21 cellular contexts compared by ENCODE assay signal in the genomic region with DNA sequence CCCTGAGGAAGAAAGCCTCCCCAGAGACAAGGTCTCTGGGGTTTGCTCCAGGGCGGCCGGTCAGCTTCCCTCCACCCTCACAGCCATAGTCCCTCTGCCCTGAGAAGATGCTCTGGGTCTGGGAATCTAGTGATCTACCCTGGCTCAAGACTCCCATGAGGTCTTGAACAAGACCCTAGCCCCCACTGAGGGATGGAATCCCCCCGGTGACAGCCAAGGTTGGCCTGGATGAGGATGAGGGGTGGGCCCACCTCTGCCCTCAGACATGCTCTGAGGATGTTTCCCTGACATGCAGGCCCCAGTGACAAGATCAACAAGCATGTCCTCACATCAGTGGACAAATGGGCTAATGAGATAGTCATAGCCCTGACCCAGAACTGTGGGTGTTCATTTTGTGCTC.
DNase-seq lines count a peak whose midpoint lies in the region; ATAC-seq, FAIRE-seq and TF ChIP-seq lines count a peak whose summit lies in the region.
"Had no signal": no experiment of that assay in that cellular context is flagged by ENCODE, and none has a peak within 500 bp of the region (broad histone marks: within the 10 kb centered on the region; RNA-seq: fewer than 3 reads in every experiment).

No MANE protein-coding gene starts in this region.

- H3K27ac ChIP-seq in BLaER1 (peak overlapping the region; percentile 31), SJCRH30 (peak overlapping the region; percentile 35; the same call in 1 of the 2 replicates)
- H3K27ac ChIP-seq: C4-2B, GM23248 had no signal

- H3K4me1 ChIP-seq in BLaER1 = peaks cover 76% of the 10 kb centered on the region
- H3K4me1 ChIP-seq in SJCRH30 = peaks cover 21% of the 10 kb centered on the region
- H3K4me1 ChIP-seq: Caco-2, HAP-1 had no signal

- no peaks in the 10 kb centered on the region for H3K9me3 ChIP-seq in BLaER1
- no peaks in the 10 kb centered on the region; the same call in 1 of the 2 replicates for H3K9me3 ChIP-seq in SJCRH30 (replicated peaks)
- H3K9me3 ChIP-seq: Caco-2, HAP-1 had no signal

- ATAC-seq in naive B cell (ENCODE audit: low read depth in 2 of 2) = no peak
- ATAC-seq in sciatic nerve = no peak

- H3K4me3 ChIP-seq in BLaER1 (no peak overlapping the region), SJCRH30 (no peak overlapping the region)
- H3K4me3 ChIP-seq: GM23248, HAP-1, K562 had no signal

- no peaks in the 10 kb centered on the region for H3K36me3 Mint-ChIP-seq in activated T-cell treated with anti-CD3 and anti-CD28 coated beads, Interleukin-2, amount 50 U/mL, for 24 hours (ENCODE audit: low read depth)
- H3K36me3 Mint-ChIP-seq in naive B cell = no peaks in the 10 kb centered on the region

- H3K36me3 ChIP-seq in BLaER1 = no peaks in the 10 kb centered on the region
- H3K36me3 ChIP-seq in SJCRH30 = no peaks in the 10 kb centered on the region
- H3K36me3 ChIP-seq: HAP-1 had no signal

- no peaks in the 10 kb centered on the region for H4K20me1 ChIP-seq in BLaER1

- H3K27me3 ChIP-seq in BLaER1 (no peaks in the 10 kb centered on the region), SJCRH30 (no peaks in the 10 kb centered on the region)

- FAIRE-seq in D721Med (lab: Jason Lieb, UNC) = no peak
- FAIRE-seq: GM19239, HTR-8/SVneo, K562 had no signal

- peak; percentile 6 for DNase-seq in activated T-cell treated with anti-CD3 and anti-CD28 coated beads, Interleukin-2, amount 50 U/mL, for 24 hours
- no peak for DNase-seq in activated T-cell treated with anti-CD3 and anti-CD28 coated beads, Interleukin-2, amount 50 U/mL, for 48 hours
- DNase-seq in SJCRH30 (no peak), naive B cell (no peak), sciatic nerve (ENCODE audit: low spot score) (no peak), D721Med (ENCODE audit: insufficient read length, low spot score) (no peak)
- no peak for DNase-seq in effector CD8-positive, alpha-beta T cell (lab: John Stamatoyannopoulos, UW)
- DNase-seq: 8988T; Caco-2; CD4-positive, alpha-beta T cell; DMS153; DMS79; GDM1; GM23248; IMR-90 had no signal

- no peak for TF ChIP-seq CTCF in D721Med (IDR thresholded peaks at IDR 0.05; ENCODE audit: insufficient read depth, missing control alignments)

- peaks cover 5% of the 10 kb centered on the region for H3K27me3 Mint-ChIP-seq in activated T-cell treated with anti-CD3 and anti-CD28 coated beads, Interleukin-2, amount 50 U/mL, for 24 hours
- no peaks in the 10 kb centered on the region for H3K27me3 Mint-ChIP-seq in naive B cell

- peak overlapping the region; percentile 28; the same call in 1 of the 2 replicates for H3K9ac ChIP-seq in BLaER1
- H3K9ac ChIP-seq: GM23248 had no signal

- peak overlapping the region; percentile 76 for H3K4me2 ChIP-seq in BLaER1

- peaks cover 20% of the 10 kb centered on the region for H3K4me1 Mint-ChIP-seq in activated T-cell treated with anti-CD3 and anti-CD28 coated beads, Interleukin-2, amount 50 U/mL, for 24 hours (ENCODE audit: low read depth)
- H3K4me1 Mint-ChIP-seq in naive B cell = peaks cover 46 to 59% (median 53%) of the 10 kb centered on the region in 3 donors

- intact Hi-C loops in sciatic nerve (cut with DNase I) = no loop called here

- no peaks in the 10 kb centered on the region for H3K9me3 Mint-ChIP-seq in activated T-cell treated with anti-CD3 and anti-CD28 coated beads, Interleukin-2, amount 50 U/mL, for 24 hours
- no peaks in the 10 kb centered on the region for H3K9me3 Mint-ChIP-seq in naive B cell

- H3K27ac Mint-ChIP-seq in activated T-cell treated with anti-CD3 and anti-CD28 coated beads, Interleukin-2, amount 50 U/mL, for 24 hours = no peak overlapping the region
- H3K27ac Mint-ChIP-seq in naive B cell = peak overlapping the region in 4 of 6 donors; percentile 15 to 88 (median 42)
- H3K27ac Mint-ChIP-seq: CD4-positive, alpha-beta T cell had no signal

- no peak overlapping the region for H3K4me3 Mint-ChIP-seq in activated T-cell treated with anti-CD3 and anti-CD28 coated beads, Interleukin-2, amount 50 U/mL, for 24 hours
- peak overlapping the region in 1 of 8 donors; percentile 24 for H3K4me3 Mint-ChIP-seq in naive B cell
- H3K4me3 Mint-ChIP-seq: CD4-positive, alpha-beta T cell had no signal
